ENCODE assay signal across 29 cellular contexts in genomic region chr12:132741620-132742019, GRCh38.
"Had no signal": no experiment of that assay in that cellular context is flagged by ENCODE, and none has a peak within 500 bp of the region (broad histone marks: within the 10 kb centered on the region; RNA-seq: fewer than 3 reads in every experiment).

No MANE protein-coding gene starts in this region.

- H3K4me3 ChIP-seq: SK-N-MC had no signal

- H3K27me3 ChIP-seq: brain microvascular endothelial cell had no signal

- H3K27ac Mint-ChIP-seq: activated CD8-positive, alpha-beta T cell treated with anti-CD3 and anti-CD28 coated beads, Interleukin-2, amount 10 ng/mL, durations not matched to agents 7 days and 5 days; activated T-helper 2 cell treated with anti-CD3 and anti-CD28 coated beads, Interferon-gamma antibody, Interleukin-2, Interleukin-4, amounts not matched to agents 10 μg/mL and 5 μg/mL and 100 μg/mL, durations not matched to agents 14 hours and 24 hours and 36 hours had no signal

- H3K9me3 Mint-ChIP-seq: activated T-helper 2 cell treated with anti-CD3 and anti-CD28 coated beads, Interferon-gamma antibody, Interleukin-2, Interleukin-4, amounts not matched to agents 10 μg/mL and 5 μg/mL and 100 μg/mL, durations not matched to agents 14 hours and 24 hours and 36 hours had no signal

- ATAC-seq: activated CD4-positive, CD25-positive, alpha-beta regulatory T cell treated with anti-CD3 and anti-CD28 coated beads, Interleukin-2, amount 50 U/mL, for 24 hours; activated CD8-positive, alpha-beta T cell treated with anti-CD3 and anti-CD28 coated beads, Interleukin-2, amount 10 ng/mL, durations not matched to agents 7 days and 5 days; Panc1; Right ventricle myocardium inferior had no signal

- H3K27ac ChIP-seq: brain microvascular endothelial cell, SK-N-MC, WERI-Rb-1 had no signal

- DNase-seq: activated CD4-positive, alpha-beta T cell treated with anti-CD3 and anti-CD28 coated beads for 48 hours; activated CD4-positive, alpha-beta T cell treated with anti-CD3 and anti-CD28 coated beads, Interleukin-2, amount 50 U/mL, for 4 hours; activated CD8-positive, alpha-beta memory T cell treated with anti-CD3 and anti-CD28 coated beads, Interleukin-2, amount 50 U/mL, for 48 hours; activated CD8-positive, alpha-beta T cell treated with anti-CD3 and anti-CD28 coated beads, Interleukin-2, amount 10 ng/mL, durations not matched to agents 7 days and 5 days; activated naive CD4-positive, alpha-beta T cell treated with anti-CD3 and anti-CD28 coated beads, Interleukin-2, amount 50 U/mL, for 16 hours; activated T-cell treated with anti-CD3 and anti-CD28 coated beads, Interleukin-2, amount 50 U/mL, for 48 hours; amniotic stem cell; brain microvascular endothelial cell; cerebellar nuclear complex; Kasumi-1; KBM-7; NCI-H1105 treated with DMSO at 0.1 percent for 48 hours; NCI-H1436 treated with DMSO at 0.1 percent for 48 hours; NCI-H187 treated with DMSO at 0.1 percent for 48 hours; NCI-H2081 treated with DMSO at 0.1 percent for 48 hours; NCI-H2171 treated with DMSO at 0.1 percent for 48 hours; NCI-H226; NCI-H510A; NCI-H526 treated with DMSO at 0.1 percent for 48 hours; NCI-H82; OCI-M1; RPMI8226; T-helper 1 cell; WERI-Rb-1 had no signal

- H3K4me3 Mint-ChIP-seq: activated CD8-positive, alpha-beta T cell treated with anti-CD3 and anti-CD28 coated beads, Interleukin-2, amount 10 ng/mL, durations not matched to agents 7 days and 5 days had no signal
